ENCODE assay signal across 1 cellular context in genomic region chr12:64669270-64669842, GRCh38.
TF ChIP-seq lines count a peak whose summit lies in the region.

No MANE protein-coding gene starts in this region.

TF ChIP-seq in HepG2, 621 proteins besides CTCF, POLR2A, EP300 and RAD21 (continued from another document):
- TF ChIP-seq, protein P1, sequence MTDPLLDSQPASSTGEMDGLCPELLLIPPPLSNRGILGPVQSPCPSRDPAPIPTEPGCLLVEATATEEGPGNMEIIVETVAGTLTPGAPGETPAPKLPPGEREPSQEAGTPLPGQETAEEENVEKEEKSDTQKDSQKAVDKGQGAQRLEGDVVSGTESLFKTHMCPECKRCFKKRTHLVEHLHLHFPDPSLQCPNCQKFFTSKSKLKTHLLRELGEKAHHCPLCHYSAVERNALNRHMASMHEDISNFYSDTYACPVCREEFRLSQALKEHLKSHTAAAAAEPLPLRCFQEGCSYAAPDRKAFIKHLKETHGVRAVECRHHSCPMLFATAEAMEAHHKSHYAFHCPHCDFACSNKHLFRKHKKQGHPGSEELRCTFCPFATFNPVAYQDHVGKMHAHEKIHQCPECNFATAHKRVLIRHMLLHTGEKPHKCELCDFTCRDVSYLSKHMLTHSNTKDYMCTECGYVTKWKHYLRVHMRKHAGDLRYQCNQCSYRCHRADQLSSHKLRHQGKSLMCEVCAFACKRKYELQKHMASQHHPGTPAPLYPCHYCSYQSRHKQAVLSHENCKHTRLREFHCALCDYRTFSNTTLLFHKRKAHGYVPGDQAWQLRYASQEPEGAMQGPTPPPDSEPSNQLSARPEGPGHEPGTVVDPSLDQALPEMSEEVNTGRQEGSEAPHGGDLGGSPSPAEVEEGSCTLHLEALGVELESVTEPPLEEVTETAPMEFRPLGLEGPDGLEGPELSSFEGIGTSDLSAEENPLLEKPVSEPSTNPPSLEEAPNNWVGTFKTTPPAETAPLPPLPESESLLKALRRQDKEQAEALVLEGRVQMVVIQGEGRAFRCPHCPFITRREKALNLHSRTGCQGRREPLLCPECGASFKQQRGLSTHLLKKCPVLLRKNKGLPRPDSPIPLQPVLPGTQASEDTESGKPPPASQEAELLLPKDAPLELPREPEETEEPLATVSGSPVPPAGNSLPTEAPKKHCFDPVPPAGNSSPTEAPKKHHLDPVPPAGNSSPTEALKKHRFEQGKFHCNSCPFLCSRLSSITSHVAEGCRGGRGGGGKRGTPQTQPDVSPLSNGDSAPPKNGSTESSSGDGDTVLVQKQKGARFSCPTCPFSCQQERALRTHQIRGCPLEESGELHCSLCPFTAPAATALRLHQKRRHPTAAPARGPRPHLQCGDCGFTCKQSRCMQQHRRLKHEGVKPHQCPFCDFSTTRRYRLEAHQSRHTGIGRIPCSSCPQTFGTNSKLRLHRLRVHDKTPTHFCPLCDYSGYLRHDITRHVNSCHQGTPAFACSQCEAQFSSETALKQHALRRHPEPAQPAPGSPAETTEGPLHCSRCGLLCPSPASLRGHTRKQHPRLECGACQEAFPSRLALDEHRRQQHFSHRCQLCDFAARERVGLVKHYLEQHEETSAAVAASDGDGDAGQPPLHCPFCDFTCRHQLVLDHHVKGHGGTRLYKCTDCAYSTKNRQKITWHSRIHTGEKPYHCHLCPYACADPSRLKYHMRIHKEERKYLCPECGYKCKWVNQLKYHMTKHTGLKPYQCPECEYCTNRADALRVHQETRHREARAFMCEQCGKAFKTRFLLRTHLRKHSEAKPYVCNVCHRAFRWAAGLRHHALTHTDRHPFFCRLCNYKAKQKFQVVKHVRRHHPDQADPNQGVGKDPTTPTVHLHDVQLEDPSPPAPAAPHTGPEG (CRISPR knock-in tag; IDR thresholded peaks at IDR 0.05), result no peak
- no peak for TF ChIP-seq ZSCAN30 (CRISPR knock-in tag; IDR thresholded peaks at IDR 0.05)
- TF ChIP-seq ZMYM3 (CRISPR knock-in tag; IDR thresholded peaks at IDR 0.05), result peak; percentile 70
- no peak for TF ChIP-seq ZNF101 (CRISPR knock-in tag; IDR thresholded peaks at IDR 0.05; ENCODE audit: borderline replicate concordance, low read depth)
- peak; percentile 10; the same call in 1 of the 2 replicates for TF ChIP-seq FOSL2 (CRISPR knock-in tag; IDR thresholded peaks at IDR 0.05)
- peak; percentile 41; the same call in 1 of the 2 replicates for TF ChIP-seq ZNF770 (CRISPR knock-in tag; IDR thresholded peaks at IDR 0.05)
- TF ChIP-seq SIX4 (CRISPR knock-in tag; IDR thresholded peaks at IDR 0.05), result no peak
- no peak for TF ChIP-seq CBFB (CRISPR knock-in tag; IDR thresholded peaks at IDR 0.05)
- TF ChIP-seq CCDC6 (CRISPR knock-in tag; IDR thresholded peaks at IDR 0.05), result 0 out of 2 replicates have a peak, but pooled peaks have one; percentile 25
- TF ChIP-seq ZNF781 (CRISPR knock-in tag; IDR thresholded peaks at IDR 0.05; ENCODE audit: borderline replicate concordance, not compliant biosample characterization), result peak; percentile 56
- TF ChIP-seq HNF4A (CRISPR knock-in tag; IDR thresholded peaks at IDR 0.05), result peak; percentile 70
- TF ChIP-seq, protein P2, sequence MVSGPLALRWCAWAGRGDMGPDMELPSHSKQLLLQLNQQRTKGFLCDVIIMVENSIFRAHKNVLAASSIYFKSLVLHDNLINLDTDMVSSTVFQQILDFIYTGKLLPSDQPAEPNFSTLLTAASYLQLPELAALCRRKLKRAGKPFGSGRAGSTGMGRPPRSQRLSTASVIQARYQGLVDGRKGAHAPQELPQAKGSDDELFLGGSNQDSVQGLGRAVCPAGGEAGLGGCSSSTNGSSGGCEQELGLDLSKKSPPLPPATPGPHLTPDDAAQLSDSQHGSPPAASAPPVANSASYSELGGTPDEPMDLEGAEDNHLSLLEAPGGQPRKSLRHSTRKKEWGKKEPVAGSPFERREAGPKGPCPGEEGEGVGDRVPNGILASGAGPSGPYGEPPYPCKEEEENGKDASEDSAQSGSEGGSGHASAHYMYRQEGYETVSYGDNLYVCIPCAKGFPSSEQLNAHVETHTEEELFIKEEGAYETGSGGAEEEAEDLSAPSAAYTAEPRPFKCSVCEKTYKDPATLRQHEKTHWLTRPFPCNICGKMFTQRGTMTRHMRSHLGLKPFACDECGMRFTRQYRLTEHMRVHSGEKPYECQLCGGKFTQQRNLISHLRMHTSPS (CRISPR knock-in tag; IDR thresholded peaks at IDR 0.05; ENCODE audit: low read depth), result no peak
- TF ChIP-seq ZBTB20 (CRISPR knock-in tag; IDR thresholded peaks at IDR 0.05; ENCODE audit: borderline replicate concordance, low read depth), result 0 out of 2 replicates have a peak, but pooled peaks have one; percentile 27
- peak; percentile 75; the same call in 1 of the 2 replicates for TF ChIP-seq ZNF709 (CRISPR knock-in tag; IDR thresholded peaks at IDR 0.05)
- TF ChIP-seq, protein P3, sequence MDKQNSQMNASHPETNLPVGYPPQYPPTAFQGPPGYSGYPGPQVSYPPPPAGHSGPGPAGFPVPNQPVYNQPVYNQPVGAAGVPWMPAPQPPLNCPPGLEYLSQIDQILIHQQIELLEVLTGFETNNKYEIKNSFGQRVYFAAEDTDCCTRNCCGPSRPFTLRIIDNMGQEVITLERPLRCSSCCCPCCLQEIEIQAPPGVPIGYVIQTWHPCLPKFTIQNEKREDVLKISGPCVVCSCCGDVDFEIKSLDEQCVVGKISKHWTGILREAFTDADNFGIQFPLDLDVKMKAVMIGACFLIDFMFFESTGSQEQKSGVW (CRISPR knock-in tag; IDR thresholded peaks at IDR 0.05; ENCODE audit: borderline replicate concordance), result no peak
- peak; percentile 65 for TF ChIP-seq ZNF12 (CRISPR knock-in tag; IDR thresholded peaks at IDR 0.05)
- no peak for TF ChIP-seq MXI1 (IDR thresholded peaks at IDR 0.05; ENCODE audit: borderline replicate concordance, low read depth, low read length)
- no peak for TF ChIP-seq TP53 (CRISPR knock-in tag; conservative IDR thresholded peaks at IDR 0.05)
- TF ChIP-seq, protein P4, sequence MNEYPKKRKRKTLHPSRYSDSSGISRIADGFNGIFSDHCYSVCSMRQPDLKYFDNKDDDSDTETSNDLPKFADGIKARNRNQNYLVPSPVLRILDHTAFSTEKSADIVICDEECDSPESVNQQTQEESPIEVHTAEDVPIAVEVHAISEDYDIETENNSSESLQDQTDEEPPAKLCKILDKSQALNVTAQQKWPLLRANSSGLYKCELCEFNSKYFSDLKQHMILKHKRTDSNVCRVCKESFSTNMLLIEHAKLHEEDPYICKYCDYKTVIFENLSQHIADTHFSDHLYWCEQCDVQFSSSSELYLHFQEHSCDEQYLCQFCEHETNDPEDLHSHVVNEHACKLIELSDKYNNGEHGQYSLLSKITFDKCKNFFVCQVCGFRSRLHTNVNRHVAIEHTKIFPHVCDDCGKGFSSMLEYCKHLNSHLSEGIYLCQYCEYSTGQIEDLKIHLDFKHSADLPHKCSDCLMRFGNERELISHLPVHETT (CRISPR knock-in tag; conservative IDR thresholded peaks at IDR 0.05), result no peak
- no peak for TF ChIP-seq ZNF7 (CRISPR knock-in tag; IDR thresholded peaks at IDR 0.05)
- peak; percentile 21 for TF ChIP-seq RARA (CRISPR knock-in tag; IDR thresholded peaks at IDR 0.05)
- TF ChIP-seq SALL1 (CRISPR knock-in tag; IDR thresholded peaks at IDR 0.05), result peak; percentile 67
- no peak for TF ChIP-seq NONO (IDR thresholded peaks at IDR 0.05)
- no peak for TF ChIP-seq NONO (CRISPR knock-in tag; conservative IDR thresholded peaks at IDR 0.05)
- TF ChIP-seq BORCS8-MEF2B (CRISPR knock-in tag; IDR thresholded peaks at IDR 0.05), result no peak
- 0 out of 2 replicates have a peak, but pooled peaks have one; percentile 18 for TF ChIP-seq ZNF121 (CRISPR knock-in tag; IDR thresholded peaks at IDR 0.05)
- peak; percentile 75 for TF ChIP-seq ZNF292 (CRISPR knock-in tag; IDR thresholded peaks at IDR 0.05; ENCODE audit: borderline replicate concordance, low read depth)
